Comparison of ENCODE assay signal across 23 cellular contexts in genomic region chr22:28063656-28064055, GRCh38.
DNase-seq lines count a peak whose midpoint lies in the region; ATAC-seq, FAIRE-seq and TF ChIP-seq lines count a peak whose summit lies in the region.
"Had no signal": no experiment of that assay in that cellular context is flagged by ENCODE, and none has a peak within 500 bp of the region (broad histone marks: within the 10 kb centered on the region; RNA-seq: fewer than 3 reads in every experiment).

No MANE protein-coding gene starts in this region.

- no peak overlapping the region for H3K4me3 ChIP-seq in CD8-positive, alpha-beta T cell (ENCODE audit: low read depth, low read length)
- H3K4me3 ChIP-seq in right atrium auricular region: no peak overlapping the region
- H3K4me3 ChIP-seq: BLaER1 had no signal

- H3K9me3 Mint-ChIP-seq in CD8-positive, alpha-beta T cell: no peaks in the 10 kb centered on the region

- no peak overlapping the region for H3K4me3 Mint-ChIP-seq in CD8-positive, alpha-beta T cell
- H3K4me3 Mint-ChIP-seq: CD14-positive monocyte; CD4-positive, alpha-beta memory T cell; CD4-positive, CD25-positive, alpha-beta regulatory T cell had no signal

- no peaks in the 10 kb centered on the region for H3K36me3 Mint-ChIP-seq in CD8-positive, alpha-beta T cell
- H3K36me3 Mint-ChIP-seq: CD14-positive monocyte; CD4-positive, alpha-beta memory T cell; CD4-positive, CD25-positive, alpha-beta regulatory T cell had no signal

- no peaks in the 10 kb centered on the region for H3K27me3 ChIP-seq in CD8-positive, alpha-beta T cell (ENCODE audit: insufficient read depth, low read length)
- no peaks in the 10 kb centered on the region for H3K27me3 ChIP-seq in right atrium auricular region
- H3K27me3 ChIP-seq: BE2C, BLaER1 had no signal

- no peaks in the 10 kb centered on the region for H3K36me3 ChIP-seq in CD8-positive, alpha-beta T cell (ENCODE audit: insufficient read depth, low read length)
- no peaks in the 10 kb centered on the region for H3K36me3 ChIP-seq in right atrium auricular region
- H3K36me3 ChIP-seq: BE2C, BLaER1 had no signal

- H3K27ac ChIP-seq in CD8-positive, alpha-beta T cell (ENCODE audit: low read depth, low read length): no peak overlapping the region
- no peak overlapping the region for H3K27ac ChIP-seq in right atrium auricular region
- H3K27ac ChIP-seq: BLaER1 had no signal

- TF ChIP-seq CTCF in CD8-positive, alpha-beta T cell (IDR thresholded peaks at IDR 0.05): no peak
- no peak for TF ChIP-seq CTCF in right atrium auricular region (IDR thresholded peaks at IDR 0.05)

- no peaks in the 10 kb centered on the region for H3K4me1 Mint-ChIP-seq in CD8-positive, alpha-beta T cell (ENCODE audit: low read depth)
- H3K4me1 Mint-ChIP-seq: CD14-positive monocyte; CD4-positive, alpha-beta memory T cell; CD4-positive, CD25-positive, alpha-beta regulatory T cell had no signal

- intact Hi-C loops in posterior vena cava (cut with DNase I): no loop called here
- intact Hi-C loops in CD8-positive, alpha-beta T cell (cut with DNase I, micrococcal nuclease): no loop called here

- CTCF ChIA-PET in CD8-positive, alpha-beta T cell (lab: Charles Lee): interaction anchor here (0.8 kb wide), 1 partner anchor 12 kb away, joined by 3 read pairs; no protein-coding TSS in a partner anchor

- no peaks in the 10 kb centered on the region for H3K27me3 Mint-ChIP-seq in CD8-positive, alpha-beta T cell (ENCODE audit: low read depth)

- FAIRE-seq in urothelium cell line (lab: Jason Lieb, UNC): peak; percentile 98
- FAIRE-seq: A204.1, D721Med, G401.6, GM12891, GM19239 had no signal

- DNase-seq in myocyte (ENCODE audit: low read depth) (peak; percentile 74), posterior vena cava (ENCODE audit: low spot score) (peak; percentile 44), urothelium cell line (ENCODE audit: low spot score) (no peak), right atrium auricular region (ENCODE audit: low spot score) (no peak)
- no peak for DNase-seq in effector CD4-positive, alpha-beta T cell
- DNase-seq in CD8-positive, alpha-beta T cell: no peak
- DNase-seq: 8988T; ACHN; BE2C; C1 segment of cervical spinal cord; Caco-2; Calu3; CD4-positive, alpha-beta memory T cell; CD4-positive, CD25-positive, alpha-beta regulatory T cell; DMS79 treated with DMSO at 0.1 percent for 48 hours; GF-D8 had no signal

- no peaks in the 10 kb centered on the region for H3K9me3 ChIP-seq in CD8-positive, alpha-beta T cell (ENCODE audit: low read length)
- no peaks in the 10 kb centered on the region for H3K9me3 ChIP-seq in right atrium auricular region
- H3K9me3 ChIP-seq: BE2C, Caco-2 had no signal

- H3K27ac Mint-ChIP-seq in CD8-positive, alpha-beta T cell: no peak overlapping the region
- H3K27ac Mint-ChIP-seq: CD14-positive monocyte; CD4-positive, alpha-beta memory T cell; CD4-positive, CD25-positive, alpha-beta regulatory T cell had no signal

- POLR2A ChIA-PET in CD8-positive, alpha-beta T cell (lab: Charles Lee): no interaction called here

- ATAC-seq in CD8-positive, alpha-beta T cell: no peak

- H3K4me1 ChIP-seq in CD8-positive, alpha-beta T cell (ENCODE audit: insufficient read depth, low read length): no peaks in the 10 kb centered on the region
- no peaks in the 10 kb centered on the region for H3K4me1 ChIP-seq in right atrium auricular region
- H3K4me1 ChIP-seq: BE2C, BLaER1, Caco-2 had no signal

Comparison
In these comparisons a context has a peak if more than half of its experiments do, and no peak if none do; other contexts are left out.
1. DNase-seq: peak in myocyte (single experiment) and posterior vena cava (single experiment); none in urothelium cell line (single experiment), effector CD4-positive, alpha-beta T cell (single experiment), CD8-positive, alpha-beta T cell (0 of 7) and right atrium auricular region (single experiment).